Comparison of ENCODE assay signal across 8 cellular contexts in the genomic region with DNA sequence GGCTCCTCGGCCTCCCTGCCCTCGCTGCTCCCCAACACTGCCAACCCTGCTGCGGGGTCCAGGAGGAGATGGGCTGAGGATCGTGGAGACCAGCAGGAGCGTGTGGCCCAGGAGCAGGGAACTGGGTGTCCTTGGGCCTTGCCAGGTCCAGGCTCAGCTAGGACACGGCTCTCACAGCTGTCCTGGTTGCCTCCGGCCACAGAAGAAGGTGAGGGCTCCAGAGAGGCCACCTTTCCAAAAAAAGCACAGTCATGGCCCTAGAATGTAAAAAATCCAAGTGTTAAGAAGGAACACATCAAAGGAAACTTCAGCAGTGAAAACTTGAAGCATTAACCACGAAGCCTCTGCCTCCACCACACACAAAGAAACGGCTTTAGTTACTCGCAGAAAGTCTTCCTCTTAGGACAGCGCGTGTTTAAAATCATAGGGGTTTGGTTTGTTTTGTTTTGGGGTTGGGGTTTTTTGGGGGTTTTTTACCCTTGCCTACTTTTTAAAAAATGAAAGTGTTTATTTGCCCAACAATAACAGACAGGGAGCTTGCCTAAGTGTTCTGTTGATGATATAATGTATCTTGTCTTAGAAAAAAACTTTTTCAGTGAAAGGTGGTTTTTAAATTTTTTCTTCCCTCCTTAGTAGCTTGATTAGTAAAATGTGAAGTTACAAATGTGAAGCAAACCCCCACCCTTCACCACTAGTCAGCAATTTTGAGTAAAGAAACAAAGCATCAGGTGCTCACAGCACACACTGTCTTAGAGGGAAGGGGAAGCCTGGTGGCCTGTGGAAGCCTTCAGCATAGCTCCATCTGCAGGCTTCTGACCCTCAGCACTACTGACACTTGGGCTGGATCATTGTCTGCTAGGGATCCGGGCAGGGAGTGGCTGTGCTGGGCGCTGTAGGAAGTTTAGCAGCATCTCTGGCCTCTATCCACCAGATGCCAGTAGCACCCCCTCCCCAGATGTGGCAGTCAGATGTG. TPM values are rescaled to one million over a fixed set of nuclear protein-coding genes. Genes with fewer than 3 reads are reported as not detected.
DNase-seq lines count a peak whose midpoint lies in the region; ATAC-seq and TF ChIP-seq lines count a peak whose summit lies in the region.

No MANE protein-coding gene starts in this region.

- H3K4me1 ChIP-seq in psoas muscle, result peaks cover 43% of the 10 kb centered on the region

- WGBS in psoas muscle, 3 donors, result 58 to 79% (median 68%) methylated on average over 14 of the region's 14 CpGs

- H3K4me3 Mint-ChIP-seq in T-cell, result peak overlapping the region in 2 of 3 donors; percentile 49 to 55

- CTCF ChIA-PET in T-cell (lab: Charles Lee), result interaction anchor here in 1 of 2 donors (0.6 to 0.9 kb wide), 5 partner anchors 24 to 379 kb away, joined by 3 to 6 read pairs (median 4); no protein-coding TSS in a partner anchor

- POLR2A ChIA-PET in T-cell (lab: Charles Lee), result interaction anchor here (0.6 kb wide), 3 partner anchors 59 to 1287 kb away, joined by 3 to 7 read pairs (median 3); no protein-coding TSS in a partner anchor

- peaks cover 67 to 81% (median 75%) of the 10 kb centered on the region in 3 donors for H3K4me1 Mint-ChIP-seq in T-cell

- no peaks in the 10 kb centered on the region for H3K27me3 ChIP-seq in psoas muscle (ENCODE audit: insufficient read depth in 3 of 3, low read length in 2 of 3)

- H3K4me3 ChIP-seq in epithelial cell of esophagus (ENCODE audit: low read length), result no peak overlapping the region
- H3K4me3 ChIP-seq in psoas muscle, result no peak overlapping the region

- peak overlapping the region; percentile 84 to 94 for H3K27ac Mint-ChIP-seq in T-cell

- peak; percentile 51 for DNase-seq in stimulated activated CD4-positive, alpha-beta T cell treated with anti-CD3 and anti-CD28 coated beads, Interleukin-15, amount 100 ng/mL, for 24 hours
- DNase-seq in stimulated activated CD4-positive, alpha-beta T cell treated with anti-CD3 and anti-CD28 coated beads, Interleukin-4, amount 100 ng/mL, for 4 hours, result no peak
- DNase-seq in T-cell (peak in 13 of 34 experiments; percentile 16 to 52 (median 25)), epithelial cell of esophagus (ENCODE audit: low read depth) (no peak), psoas muscle (no peak), NCI-H345 treated with DMSO at 0.1 percent for 48 hours (lab: John Stamatoyannopoulos, UW; ENCODE audit: unreplicated experiment) (no peak), GOT3 (lab: John Stamatoyannopoulos, UW) (no peak)

- no peaks in the 10 kb centered on the region for H3K9me3 Mint-ChIP-seq in T-cell

- peaks cover 14 to 32% of the 10 kb centered on the region in 2 donors for H3K36me3 ChIP-seq in psoas muscle (ENCODE audit: insufficient read depth in 1 of 2, low read depth in 1 of 2)

- no peaks in the 10 kb centered on the region for H3K27me3 Mint-ChIP-seq in T-cell

- ATAC-seq in HG03135 (IDR thresholded peaks at IDR 0.05; ENCODE audit: unreplicated experiment) (peak; percentile 59), T-cell (replicated peaks in 1 of 4) (peak; percentile 65 to 83 (median 78)), psoas muscle (peak; percentile 44 to 48 (median 44))

- H3K36me3 Mint-ChIP-seq in T-cell, result peaks cover 51% of the 10 kb centered on the region

- TF ChIP-seq CTCF in epithelial cell of esophagus (IDR thresholded peaks at IDR 0.05; ENCODE audit: insufficient read depth, low read depth, low read length, missing control alignments) (peak; percentile 32), psoas muscle (IDR thresholded peaks at IDR 0.05) (no peak)

- intact Hi-C loops in psoas muscle (cut with DNase I), result loop anchor here (5.0 kb wide), 2 partner anchors 38 to 53 kb away; no protein-coding TSS in a partner anchor

- H3K27ac ChIP-seq in psoas muscle, result peak overlapping the region; percentile 56

- no peaks in the 10 kb centered on the region for H3K9me3 ChIP-seq in psoas muscle

RNA-seq across cellular contexts. Expression of a gene that starts 60.0 kb away (rescaled TPM):
- total RNA-seq in T-cell (10 to 100 TPM; 50.7 to 67.9 (median 55.3) TPM), psoas muscle (100 to 1,000 TPM in 1 of 4 donors, 10 to 100 TPM in 3; 29.7 to 112 (median 56.3) TPM)
- 100 to 1,000 TPM in 1 of 3 donors, 10 to 100 TPM in 2; 28.7 to 107 (median 46.1) TPM for polyA plus RNA-seq in psoas muscle
